Comparison of ENCODE assay signal across 10 cellular contexts in the genomic region with DNA sequence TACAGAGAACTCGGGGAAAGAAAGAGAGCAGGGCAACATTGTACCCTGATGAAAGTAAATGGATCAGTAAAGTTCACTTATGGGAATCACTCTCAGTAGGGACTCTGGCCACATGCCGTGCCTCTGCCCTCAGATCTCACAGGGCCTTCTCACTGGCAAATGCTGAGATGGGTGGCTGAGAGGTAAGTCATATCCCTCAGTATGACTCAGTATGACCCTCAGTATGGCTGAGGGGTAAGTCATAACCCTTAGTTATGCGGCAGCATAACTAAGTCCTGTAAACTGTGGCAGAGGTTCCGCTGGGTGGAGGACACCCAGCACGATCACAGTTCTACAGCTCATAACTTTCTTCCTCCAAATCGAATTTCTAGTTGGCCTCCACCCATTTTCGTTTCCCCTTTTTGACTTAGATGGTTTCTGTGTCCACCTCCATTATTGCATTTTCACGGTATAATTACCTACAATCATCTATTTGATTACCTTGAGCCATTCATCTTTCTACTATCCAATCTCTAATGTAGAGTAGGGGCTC. TPM values are rescaled to one million over a fixed set of nuclear protein-coding genes. Genes with fewer than 3 reads are reported as not detected.
DNase-seq lines count a peak whose midpoint lies in the region; ATAC-seq and TF ChIP-seq lines count a peak whose summit lies in the region.
"Had no signal": no experiment of that assay in that cellular context is flagged by ENCODE, and none has a peak within 500 bp of the region (broad histone marks: within the 10 kb centered on the region; RNA-seq: fewer than 3 reads in every experiment).

No MANE protein-coding gene starts in this region.

- H3K27me3 ChIP-seq in Panc1 (ENCODE audit: control insufficient read depth, insufficient read depth, low read length) = no peaks in the 10 kb centered on the region
- H3K27me3 ChIP-seq in endodermal cell (ENCODE audit: control insufficient read depth, insufficient read depth, low read length, poor library complexity, severe bottlenecking) = no peaks in the 10 kb centered on the region

- intact Hi-C loops in Panc1 (cut with micrococcal nuclease; ENCODE audit: unreplicated experiment) = no loop called here

- H3K36me3 ChIP-seq in Panc1 (ENCODE audit: control insufficient read depth, insufficient read depth, low read length) (no peaks in the 10 kb centered on the region), endodermal cell (ENCODE audit: control insufficient read depth, insufficient read depth, low read length) (no peaks in the 10 kb centered on the region)

- H3K36me3 Mint-ChIP-seq in endodermal cell (ENCODE audit: low read depth) = no peaks in the 10 kb centered on the region

- H3K27ac Mint-ChIP-seq in endodermal cell = no peak overlapping the region

- H3K4me1 ChIP-seq in Panc1 (ENCODE audit: control insufficient read depth, insufficient read depth, low read length) (peaks cover 13% of the 10 kb centered on the region; the same call in 1 of the 2 replicates), endodermal cell (ENCODE audit: control insufficient read depth, insufficient read depth, low read length) (peaks cover 2% of the 10 kb centered on the region)
- H3K4me1 ChIP-seq: A549 had no signal

- H3K27ac ChIP-seq in Panc1 (ENCODE audit: low read length) (no peak overlapping the region; the same call in 1 of the 2 replicates), skin epidermis (peak overlapping the region in 13 of 21 experiments; percentile 4 to 77 (median 45)), endodermal cell (ENCODE audit: low read depth, low read length) (no peak overlapping the region)
- H3K27ac ChIP-seq: A549 had no signal

- WGBS in endodermal cell (ENCODE audit: insufficient coverage in 1 of 2, insufficient read length in 1 of 2), 2 experiments = 91 to 93% methylated on average over 8 of the region's 8 CpGs

- DNase-seq in activated CD4-positive, CD25-positive, alpha-beta regulatory T cell (lab: John Stamatoyannopoulos, UW) = no peak
- DNase-seq in Panc1 (ENCODE audit: low read depth, low spot score) (peak; percentile 22), T-helper 2 cell (no peak), endodermal cell (no peak), hypothalamus (lab: John Stamatoyannopoulos, UW) (no peak)

- CTCF ChIA-PET in Panc1 (lab: Charles Lee) = no interaction called here

- POLR2A ChIA-PET in Panc1 (lab: Charles Lee) = no interaction called here

- no peak overlapping the region for H3K4me3 Mint-ChIP-seq in endodermal cell

- H3K4me3 ChIP-seq in Panc1 (ENCODE audit: low read depth in 2 of 2, low read length in 2 of 2) (no peak overlapping the region), skin epidermis (no peak overlapping the region), endodermal cell (ENCODE audit: low read length) (no peak overlapping the region)
- H3K4me3 ChIP-seq: A549 had no signal

- H3K9me3 Mint-ChIP-seq in endodermal cell = no peaks in the 10 kb centered on the region

- no peaks in the 10 kb centered on the region for H3K27me3 Mint-ChIP-seq in endodermal cell (ENCODE audit: insufficient read depth)

- H3K9me3 ChIP-seq in Panc1 (ENCODE audit: control insufficient read depth, insufficient read depth, low read depth, low read length) = no peaks in the 10 kb centered on the region
- H3K9me3 ChIP-seq in endodermal cell (ENCODE audit: control insufficient read depth, low read length) = no peaks in the 10 kb centered on the region
- H3K9me3 ChIP-seq: A549 had no signal

- H3K4me1 Mint-ChIP-seq in endodermal cell = peaks cover 6% of the 10 kb centered on the region

- BruUV-seq in Panc1 (replicated peaks; lab: Mats Ljungman, UMichigan) = no TSS peak

- peak; percentile 58 to 59 for ATAC-seq in activated CD4-positive, CD25-positive, alpha-beta regulatory T cell treated with anti-CD3 and anti-CD28 coated beads, Interleukin-2, amount 50 U/mL, for 24 hours
- ATAC-seq in HG02938 (IDR thresholded peaks at IDR 0.05; ENCODE audit: unreplicated experiment) (peak; percentile 76), Panc1 (peak; percentile 80)

- TF ChIP-seq CTCF in Panc1 (IDR thresholded peaks at IDR 0.05) (no peak), endodermal cell (conservative IDR thresholded peaks at IDR 0.05) (no peak)

- no peak overlapping the region for H3K9ac ChIP-seq in endodermal cell (ENCODE audit: extremely low read depth, low read length, poor library complexity, severe bottlenecking)

- in situ Hi-C loops in Panc1 (cut with HindIII; ENCODE audit: low pct_unique_long_range_greater_than_20kb, low sequenced_read_pairs) = no loop called here

RNA-seq across cellular contexts. Expression of a gene that starts 26.5 kb away (rescaled TPM):
- total RNA-seq in Panc1 (2021; ENCODE audit: unreplicated experiment) (0.39 TPM), endodermal cell (under 1 TPM; 0.57 to 0.93 TPM)
- polyA plus RNA-seq in Panc1 (2012; ENCODE audit: insufficient read length) = 0.23 TPM
- 0.18 TPM for polyA plus RNA-seq in endodermal cell (2013, experiment 1 of 2)
- not detected for polyA plus RNA-seq in endodermal cell (2013, experiment 2 of 2)
- total RNA-seq: kidney epithelial cell had no signal
- polyA plus RNA-seq: A549 had no signal

Comparison
In these comparisons a context has a peak if more than half of its experiments do, and no peak if none do; other contexts are left out.
1. H3K27ac ChIP-seq: peak in skin epidermis (13 of 21); none in Panc1 (single experiment) and endodermal cell (single experiment).
2. Peak in every context shown above with its lines, with median percentiles within 50 percentile points of each other: ATAC-seq.